ENCODE assay signal across 9 cellular contexts in genomic region chr12:76688627-76689026, GRCh38.
DNase-seq lines count a peak whose midpoint lies in the region; ATAC-seq and TF ChIP-seq lines count a peak whose summit lies in the region.
"Had no signal": no experiment of that assay in that cellular context is flagged by ENCODE, and none has a peak within 500 bp of the region (broad histone marks: within the 10 kb centered on the region; RNA-seq: fewer than 3 reads in every experiment).

No MANE protein-coding gene starts in this region.

- H3K4me1 Mint-ChIP-seq in Calu3 (ENCODE audit: low read depth, unreplicated experiment) (no peaks in the 10 kb centered on the region), memory B cell (no peaks in the 10 kb centered on the region)

- DNase-seq in Calu3 (no peak), HCT116 (ENCODE audit: low read depth, low spot score) (no peak), memory B cell (ENCODE audit: low spot score in 2 of 2) (no peak), NCI-H748 (lab: John Stamatoyannopoulos, UW; ENCODE audit: unreplicated experiment) (no peak), DMS79 treated with DMSO at 0.1 percent for 48 hours (lab: John Stamatoyannopoulos, UW) (no peak), NK-92 (lab: John Stamatoyannopoulos, UW; ENCODE audit: unreplicated experiment) (no peak), SIG-M5 treated with dmso at 0.1 percent for 504 hours (lab: John Stamatoyannopoulos, UW; ENCODE audit: unreplicated experiment) (no peak)
- DNase-seq: occipital lobe had no signal

- TF ChIP-seq POLR2A in HCT116 (IDR thresholded peaks at IDR 0.05; ENCODE audit: borderline replicate concordance, extremely low read depth, insufficient read depth, insufficient read length), result no peak

- H3K9me3 ChIP-seq in HCT116 (ENCODE audit: control insufficient read depth in 1 of 2, insufficient read depth in 1 of 2, low read depth in 1 of 2, low read length in 2 of 2), result no peaks in the 10 kb centered on the region

- H4K20me1 ChIP-seq in HCT116 (ENCODE audit: insufficient read depth), result no peaks in the 10 kb centered on the region

- no peaks in the 10 kb centered on the region for H3K36me3 ChIP-seq in HCT116 (ENCODE audit: control insufficient read depth in 1 of 2, insufficient read depth in 2 of 2, low read length in 2 of 2)

- RAD21 ChIA-PET in HCT116 (lab: Charles Lee; ENCODE audit: low non-redundant PET in 1 of 2, low total read pairs in 2 of 2, uncharacterized antibody in 2 of 2, unreplicated experiment in 2 of 2), result no interaction called here

- H3K79me2 ChIP-seq in HCT116 (ENCODE audit: insufficient read depth, low read length), result no peaks in the 10 kb centered on the region

- H3K4me1 ChIP-seq in HCT116 (ENCODE audit: control insufficient read depth in 1 of 2, insufficient read depth in 2 of 2, low read length in 2 of 2), result no peaks in the 10 kb centered on the region

- intact Hi-C loops in Calu3 (cut with micrococcal nuclease; ENCODE audit: unreplicated experiment), result loop anchor here (5.0 kb wide), 1 partner anchor 104 kb away; no protein-coding TSS in a partner anchor
- intact Hi-C loops in HCT116 (cut with micrococcal nuclease), result no loop called here

- no peak overlapping the region for H3K27ac Mint-ChIP-seq in Calu3 (ENCODE audit: unreplicated experiment)
- H3K27ac Mint-ChIP-seq in memory B cell, result no peak overlapping the region

- CTCF ChIA-PET in Calu3 (lab: Charles Lee) (no interaction called here), HCT116 (lab: Charles Lee) (interaction anchor here (0.6 to 1.2 kb wide), 2 partner anchors 12 to 16 kb away, joined by 3 to 5 read pairs; no protein-coding TSS in a partner anchor)

- ATAC-seq in HCT116 (peak; percentile 74), SK-N-SH treated with all-trans-retinoic acid at 6 μM for 48 hours (peak; percentile 66), memory B cell (ENCODE audit: low read depth) (peak; percentile 32)

- H3K9ac ChIP-seq in HCT116 (ENCODE audit: low read length), result no peak overlapping the region

- no peak overlapping the region for H2AFZ ChIP-seq in HCT116 (ENCODE audit: low read depth, low read length, poor library complexity, severe bottlenecking)

- peak; percentile 29; the same call in 1 of the 2 replicates for TF ChIP-seq RAD21 in HCT116 (IDR thresholded peaks at IDR 0.05; ENCODE audit: low read depth)

- no peak overlapping the region for H3K4me2 ChIP-seq in HCT116 (ENCODE audit: low read length)

- H3K27ac ChIP-seq in HCT116 (ENCODE audit: low read depth, low read length), result no peak overlapping the region

- no peaks in the 10 kb centered on the region for H3K9me3 Mint-ChIP-seq in Calu3 (ENCODE audit: low read depth, unreplicated experiment)
- H3K9me3 Mint-ChIP-seq in memory B cell, result no peaks in the 10 kb centered on the region

- H3K9me2 ChIP-seq in HCT116 (ENCODE audit: insufficient read depth), result no peaks in the 10 kb centered on the region

- no peaks in the 10 kb centered on the region for H3K27me3 Mint-ChIP-seq in Calu3 (ENCODE audit: unreplicated experiment)
- peaks cover 3% of the 10 kb centered on the region for H3K27me3 Mint-ChIP-seq in memory B cell

- no peaks in the 10 kb centered on the region for H3K36me3 Mint-ChIP-seq in Calu3 (ENCODE audit: insufficient read depth, unreplicated experiment)
- H3K36me3 Mint-ChIP-seq in memory B cell, result no peaks in the 10 kb centered on the region

- H3K27me3 ChIP-seq in HCT116 (ENCODE audit: insufficient read depth, low read length), result no peaks in the 10 kb centered on the region

- TF ChIP-seq CTCF in Calu3 (IDR thresholded peaks at IDR 0.05; ENCODE audit: unreplicated experiment) (peak; percentile 23), HCT116 (IDR thresholded peaks at IDR 0.05 in 2 of 3, conservative IDR thresholded peaks at IDR 0.05 in 1 of 3; ENCODE audit: borderline replicate concordance in 1 of 3, insufficient read depth in 1 of 3, low read depth in 2 of 3, low read length in 2 of 3) (peak; percentile 8 to 46 (median 43); a peak in 4 of 6 replicates)

- POLR2A ChIA-PET in HCT116 (lab: Charles Lee), result no interaction called here

- H3K4me3 ChIP-seq in HCT116 (replicated peaks in 1 of 2; ENCODE audit: low read depth in 1 of 2, low read length in 2 of 2), result no peak overlapping the region

- no TSS peak for BruUV-seq in Calu3 (replicated peaks; lab: Mats Ljungman, UMichigan)
- BruUV-seq in HCT116 (replicated peaks; lab: Mats Ljungman, UMichigan), result no TSS peak

- H3K4me3 Mint-ChIP-seq in Calu3 (ENCODE audit: low read depth, unreplicated experiment) (no peak overlapping the region), memory B cell (no peak overlapping the region)

TF ChIP-seq in HCT116, 20 proteins besides CTCF, POLR2A, EP300 and RAD21:
- TF ChIP-seq ATF3 (IDR thresholded peaks at IDR 0.05) (no peak), ZFX (IDR thresholded peaks at IDR 0.05) (no peak), FOSL1 (IDR thresholded peaks at IDR 0.05; ENCODE audit: low read depth) (no peak), MAX (IDR thresholded peaks at IDR 0.05) (no peak), SIN3A (IDR thresholded peaks at IDR 0.05; ENCODE audit: low read depth) (no peak)
TF ChIP-seq in HCT116: peak in this region for 0.

TF ChIP-seq in SK-N-SH treated with all-trans-retinoic acid at 6 μM for 48 hours, 23 proteins besides CTCF, POLR2A, EP300 and RAD21 (continues in another document):
- TF ChIP-seq SNAI2 (CRISPR knock-in tag; IDR thresholded peaks at IDR 0.05) (no peak), TSHZ2 (CRISPR knock-in tag; IDR thresholded peaks at IDR 0.05) (no peak), CREB5 (CRISPR knock-in tag; IDR thresholded peaks at IDR 0.05; ENCODE audit: low read depth) (no peak), ARNTL (CRISPR knock-in tag; IDR thresholded peaks at IDR 0.05; ENCODE audit: borderline replicate concordance, low read depth) (no peak), GLIS3 (CRISPR knock-in tag; IDR thresholded peaks at IDR 0.05) (no peak), BACH2 (CRISPR knock-in tag; IDR thresholded peaks at IDR 0.05; ENCODE audit: borderline replicate concordance) (no peak), ZFP30 (CRISPR knock-in tag; IDR thresholded peaks at IDR 0.05) (no peak), ZNF70 (CRISPR knock-in tag; IDR thresholded peaks at IDR 0.05) (no peak), ZNF565 (CRISPR knock-in tag; conservative IDR thresholded peaks at IDR 0.05; ENCODE audit: low read depth) (no peak), TOX (CRISPR knock-in tag; IDR thresholded peaks at IDR 0.05; ENCODE audit: borderline replicate concordance) (no peak), ZFP3 (CRISPR knock-in tag; IDR thresholded peaks at IDR 0.05) (no peak), PATZ1 (CRISPR knock-in tag; IDR thresholded peaks at IDR 0.05; ENCODE audit: borderline replicate concordance) (no peak), RARB (CRISPR knock-in tag; IDR thresholded peaks at IDR 0.05) (no peak)
